9 cellular contexts compared by ENCODE assay signal in genomic region chr4:111631157-111631999, GRCh38.
DNase-seq lines count a peak whose midpoint lies in the region; ATAC-seq and TF ChIP-seq lines count a peak whose summit lies in the region.
"Had no signal": no experiment of that assay in that cellular context is flagged by ENCODE, and none has a peak within 500 bp of the region (broad histone marks: within the 10 kb centered on the region; RNA-seq: fewer than 3 reads in every experiment).

No MANE protein-coding gene starts in this region.

- peaks cover 32% of the 10 kb centered on the region for H3K4me1 ChIP-seq in A673 (ENCODE audit: insufficient read depth, low read length, poor library complexity, severe bottlenecking)
- no peaks in the 10 kb centered on the region for H3K4me1 ChIP-seq in CD8-positive, alpha-beta T cell (ENCODE audit: insufficient read depth, low read length)
- H3K4me1 ChIP-seq in esophagus squamous epithelium = peaks cover 0 to 10% (median 0%) of the 10 kb centered on the region in 3 donors
- H3K4me1 ChIP-seq: psoas muscle had no signal

- H3K27ac Mint-ChIP-seq in CD8-positive, alpha-beta T cell = no peak overlapping the region
- H3K27ac Mint-ChIP-seq in stimulated activated effector memory CD8-positive, alpha-beta T cell treated with anti-CD3 and anti-CD28 coated beads, Interleukin-12 subunit alpha, Interleukin-12 subunit beta, amount 100 ng/mL, for 72 hours = no peak overlapping the region

- H3K36me3 Mint-ChIP-seq in CD8-positive, alpha-beta T cell = no peaks in the 10 kb centered on the region
- H3K36me3 Mint-ChIP-seq in stimulated activated effector memory CD8-positive, alpha-beta T cell treated with anti-CD3 and anti-CD28 coated beads, Interleukin-12 subunit alpha, Interleukin-12 subunit beta, amount 100 ng/mL, for 72 hours = no peaks in the 10 kb centered on the region

- H3K4me3 Mint-ChIP-seq in CD8-positive, alpha-beta T cell = no peak overlapping the region
- H3K4me3 Mint-ChIP-seq in stimulated activated effector memory CD8-positive, alpha-beta T cell treated with anti-CD3 and anti-CD28 coated beads, Interleukin-12 subunit alpha, Interleukin-12 subunit beta, amount 100 ng/mL, for 72 hours = no peak overlapping the region

- no peaks in the 10 kb centered on the region for H3K27me3 Mint-ChIP-seq in CD8-positive, alpha-beta T cell (ENCODE audit: low read depth)

- TF ChIP-seq CTCF in A673 (conservative IDR thresholded peaks at IDR 0.05; ENCODE audit: low read depth, low read length) (peak; percentile 64), epithelial cell of esophagus (IDR thresholded peaks at IDR 0.05; ENCODE audit: insufficient read depth, low read depth, low read length, missing control alignments) (peak; percentile 39), esophagus squamous epithelium (IDR thresholded peaks at IDR 0.05) (peak in 2 of 6 experiments; percentile 17 to 50)
- no peak for TF ChIP-seq CTCF in CD8-positive, alpha-beta T cell (IDR thresholded peaks at IDR 0.05)

- DNase-seq in A673 (ENCODE audit: low spot score) = peak; percentile 61
- peak; percentile 16 for DNase-seq in NCI-H2227 (lab: John Stamatoyannopoulos, UW; ENCODE audit: unreplicated experiment)
- peak; percentile 35 for DNase-seq in epithelial cell of esophagus (ENCODE audit: low read depth)
- DNase-seq in CD8-positive, alpha-beta T cell = no peak
- DNase-seq in esophagus squamous epithelium (lab: John Stamatoyannopoulos, UW) = no peak
- DNase-seq in stimulated activated effector memory CD8-positive, alpha-beta T cell treated with anti-CD3 and anti-CD28 coated beads, Interleukin-12 subunit alpha, Interleukin-12 subunit beta, amount 100 ng/mL, for 72 hours (ENCODE audit: low spot score in 2 of 2) = no peak
- DNase-seq: psoas muscle had no signal

- H3K27ac ChIP-seq in A673 (ENCODE audit: low read depth, low read length, poor library complexity, severe bottlenecking) (no peak overlapping the region), esophagus squamous epithelium (no peak overlapping the region)
- H3K27ac ChIP-seq in CD8-positive, alpha-beta T cell (ENCODE audit: low read depth, low read length) = no peak overlapping the region
- H3K27ac ChIP-seq: psoas muscle had no signal

- H3K36me3 ChIP-seq in A673 (ENCODE audit: insufficient read depth, low read length, poor library complexity, severe bottlenecking) (no peaks in the 10 kb centered on the region), esophagus squamous epithelium (no peaks in the 10 kb centered on the region)
- no peaks in the 10 kb centered on the region for H3K36me3 ChIP-seq in CD8-positive, alpha-beta T cell (ENCODE audit: insufficient read depth, low read length)

- H3K27me3 ChIP-seq in A673 (replicated peaks; ENCODE audit: insufficient read depth, low read depth, low read length, poor library complexity) (no peaks in the 10 kb centered on the region), esophagus squamous epithelium (peaks cover 0 to 10% (median 1%) of the 10 kb centered on the region in 4 donors)
- no peaks in the 10 kb centered on the region for H3K27me3 ChIP-seq in CD8-positive, alpha-beta T cell (ENCODE audit: insufficient read depth, low read length)

- POLR2A ChIA-PET in A673 (lab: Charles Lee; ENCODE audit: low non-redundant PET) = no interaction called here
- POLR2A ChIA-PET in CD8-positive, alpha-beta T cell (lab: Charles Lee) = no interaction called here

- H3K9me3 Mint-ChIP-seq in CD8-positive, alpha-beta T cell = peaks cover 3% of the 10 kb centered on the region
- peaks cover 5% of the 10 kb centered on the region for H3K9me3 Mint-ChIP-seq in stimulated activated effector memory CD8-positive, alpha-beta T cell treated with anti-CD3 and anti-CD28 coated beads, Interleukin-12 subunit alpha, Interleukin-12 subunit beta, amount 100 ng/mL, for 72 hours

- BruUV-seq in A673 (replicated peaks; lab: Mats Ljungman, UMichigan) = no TSS peak

- H3K4me1 Mint-ChIP-seq in CD8-positive, alpha-beta T cell (ENCODE audit: low read depth) = no peaks in the 10 kb centered on the region
- no peaks in the 10 kb centered on the region for H3K4me1 Mint-ChIP-seq in stimulated activated effector memory CD8-positive, alpha-beta T cell treated with anti-CD3 and anti-CD28 coated beads, Interleukin-12 subunit alpha, Interleukin-12 subunit beta, amount 100 ng/mL, for 72 hours

- H3K9me3 ChIP-seq in A673 (ENCODE audit: low read depth, low read length, poor library complexity, severe bottlenecking) (no peaks in the 10 kb centered on the region), esophagus squamous epithelium (no peaks in the 10 kb centered on the region)
- no peaks in the 10 kb centered on the region for H3K9me3 ChIP-seq in CD8-positive, alpha-beta T cell (ENCODE audit: low read length)
- H3K9me3 ChIP-seq: psoas muscle had no signal

- intact Hi-C loops in A673 (cut with micrococcal nuclease; ENCODE audit: unreplicated experiment) (loop anchor here (1.0 to 5.0 kb wide), 5 partner anchors 349 to 1114 kb away; no protein-coding TSS in a partner anchor), esophagus squamous epithelium (cut with DNase I) (no loop called here)
- intact Hi-C loops in CD8-positive, alpha-beta T cell (cut with DNase I, micrococcal nuclease) = loop anchor here in 1 of 2 experiments (5.0 kb wide), 1 partner anchor 1526 kb away; no protein-coding TSS in a partner anchor

- H3K4me3 ChIP-seq in A673 (ENCODE audit: low read depth, low read length, poor library complexity, severe bottlenecking) (no peak overlapping the region), epithelial cell of esophagus (ENCODE audit: low read length) (no peak overlapping the region), esophagus squamous epithelium (no peak overlapping the region)
- H3K4me3 ChIP-seq in CD8-positive, alpha-beta T cell (ENCODE audit: low read depth, low read length) = no peak overlapping the region
- H3K4me3 ChIP-seq: psoas muscle had no signal

- CTCF ChIA-PET in A673 (lab: Charles Lee) = interaction anchor here (0.7 to 1.7 kb wide), 4 partner anchors 167 to 1000 kb away, joined by 3 to 14 read pairs (median 5); no protein-coding TSS in a partner anchor
- CTCF ChIA-PET in CD8-positive, alpha-beta T cell (lab: Charles Lee) = no interaction called here

- peak; percentile 82 for ATAC-seq in GM18858 (IDR thresholded peaks at IDR 0.05; ENCODE audit: unreplicated experiment)
- no peak for ATAC-seq in CD8-positive, alpha-beta T cell
- ATAC-seq in stimulated activated effector memory CD8-positive, alpha-beta T cell treated with anti-CD3 and anti-CD28 coated beads, Interleukin-12 subunit alpha, Interleukin-12 subunit beta, amount 100 ng/mL, for 72 hours = no peak
- no peak for ATAC-seq in HG03354 (IDR thresholded peaks at IDR 0.05; ENCODE audit: poor library complexity, severe bottlenecking, unreplicated experiment)
- ATAC-seq: psoas muscle had no signal

- WGBS in esophagus squamous epithelium, 2 donors = 51 to 63% methylated on average over 2 of the region's 2 CpGs

- TF ChIP-seq POLR2A in esophagus squamous epithelium (IDR thresholded peaks at IDR 0.05) = no peak

Comparison
In these comparisons a context has a peak if more than half of its experiments do, and no peak if none do; other contexts are left out.
1. DNase-seq: peak in A673 (single experiment), NCI-H2227 (single experiment) and epithelial cell of esophagus (single experiment); none in CD8-positive, alpha-beta T cell (0 of 7), esophagus squamous epithelium (single experiment) and stimulated activated effector memory CD8-positive, alpha-beta T cell treated with anti-CD3 and anti-CD28 coated beads, Interleukin-12 subunit alpha, Interleukin-12 subunit beta, amount 100 ng/mL, for 72 hours (0 of 2).